In genomic region chr16:29694384-29695195, GRCh38 we compare ENCODE assay signal across 23 cellular contexts. TPM values are rescaled to one million over a fixed set of nuclear protein-coding genes. Genes with fewer than 3 reads are reported as not detected.
DNase-seq lines count a peak whose midpoint lies in the region; ATAC-seq, FAIRE-seq and TF ChIP-seq lines count a peak whose summit lies in the region.
"Had no signal": no experiment of that assay in that cellular context is flagged by ENCODE, and none has a peak within 500 bp of the region (broad histone marks: within the 10 kb centered on the region; RNA-seq: fewer than 3 reads in every experiment).

No MANE protein-coding gene starts in this region.

- TF ChIP-seq RAD21 in liver (IDR thresholded peaks at IDR 0.05): no peak

- H3K4me3 ChIP-seq in SJCRH30: peak overlapping the region; percentile 8; the same call in 1 of the 2 replicates
- H3K4me3 ChIP-seq in liver (ENCODE audit: low read depth in 1 of 3, low read length in 3 of 3): no peak overlapping the region
- H3K4me3 ChIP-seq in spleen: no peak overlapping the region
- no peak overlapping the region for H3K4me3 ChIP-seq in small intestine (ENCODE audit: low read depth in 1 of 2, low read length in 2 of 2)
- H3K4me3 ChIP-seq: suprapubic skin had no signal

- H3K9me3 ChIP-seq in SJCRH30 (replicated peaks) (no peaks in the 10 kb centered on the region), liver (ENCODE audit: control insufficient read depth in 4 of 4, low read length in 3 of 4) (no peaks in the 10 kb centered on the region), spleen (peaks cover 0 to 10% (median 0%) of the 10 kb centered on the region in 8 donors), small intestine (ENCODE audit: control insufficient read depth, low read depth) (no peaks in the 10 kb centered on the region)
- H3K9me3 ChIP-seq: suprapubic skin had no signal

- peaks cover 5% of the 10 kb centered on the region for H3K4me1 ChIP-seq in SJCRH30
- peaks cover 2 to 8% (median 5%) of the 10 kb centered on the region in 4 donors for H3K4me1 ChIP-seq in liver (ENCODE audit: control insufficient read depth in 4 of 4, insufficient read depth in 4 of 4, low read length in 3 of 4)
- H3K4me1 ChIP-seq in spleen: peaks cover 0 to 8% (median 6%) of the 10 kb centered on the region in 6 donors
- H3K4me1 ChIP-seq in small intestine (ENCODE audit: control insufficient read depth in 2 of 2, insufficient read depth in 1 of 2, low read depth in 1 of 2, low read length in 1 of 2): no peaks in the 10 kb centered on the region
- H3K4me1 ChIP-seq: suprapubic skin had no signal

- H3K27me3 Mint-ChIP-seq in activated CD8-positive, alpha-beta T cell treated with anti-CD3 and anti-CD28 coated beads for 36 hours: no peaks in the 10 kb centered on the region
- H3K27me3 Mint-ChIP-seq: central memory CD8-positive, alpha-beta T cell had no signal

- H3K36me3 Mint-ChIP-seq in activated CD8-positive, alpha-beta T cell treated with anti-CD3 and anti-CD28 coated beads for 36 hours (ENCODE audit: low read depth): no peaks in the 10 kb centered on the region

- H3K27ac ChIP-seq in SJCRH30 (peak overlapping the region; percentile 91), liver (ENCODE audit: low read depth in 1 of 2, low read length in 2 of 2) (peak overlapping the region; percentile 55 to 75), spleen (peak overlapping the region in 1 of 8 donors; percentile 10), small intestine (ENCODE audit: low read depth in 1 of 2, low read length in 1 of 2) (no peak overlapping the region)
- H3K27ac ChIP-seq: suprapubic skin, WERI-Rb-1 had no signal

- H3K4me3 Mint-ChIP-seq in activated CD8-positive, alpha-beta T cell treated with anti-CD3 and anti-CD28 coated beads for 36 hours: no peak overlapping the region
- H3K4me3 Mint-ChIP-seq: central memory CD8-positive, alpha-beta T cell; HFFc6 had no signal

- POLR2A ChIA-PET in activated CD8-positive, alpha-beta T cell treated with anti-CD3 and anti-CD28 coated beads for 36 hours (lab: Charles Lee): interaction anchor here (0.7 kb wide), 1 partner anchor 102 kb away, joined by 4 read pairs; no protein-coding TSS in a partner anchor

- H3K27me3 ChIP-seq in SJCRH30 (no peaks in the 10 kb centered on the region), liver (ENCODE audit: control insufficient read depth in 4 of 4, insufficient read depth in 4 of 4, low read length in 3 of 4) (no peaks in the 10 kb centered on the region), spleen (replicated peaks in 1 of 7) (no peaks in the 10 kb centered on the region), small intestine (ENCODE audit: control insufficient read depth in 2 of 2, insufficient read depth in 2 of 2, low read length in 2 of 2) (no peaks in the 10 kb centered on the region)
- H3K27me3 ChIP-seq: suprapubic skin had no signal

- 60% methylated on average over 41 of the region's 41 CpGs for WGBS in liver
- WGBS in spleen, 5 donors: 73 to 89% (median 82%) methylated on average over 18 to 41 of the region's 41 CpGs
- WGBS in small intestine, 3 donors: 83 to 92% (median 87%) methylated on average over 23 to 41 of the region's 41 CpGs

- DNase-seq in GM13977 (ENCODE audit: low spot score) (peak; percentile 15), SJCRH30 (peak; percentile 97 to 98), spleen (peak; percentile 60), small intestine (no peak), RKO (ENCODE audit: low spot score) (no peak)
- DNase-seq in activated CD8-positive, alpha-beta T cell treated with anti-CD3 and anti-CD28 coated beads for 36 hours: no peak
- DNase-seq: DMS53; HFFc6; MV-4-11; NCI-H2107; NCI-H774; stimulated activated CD4-positive, alpha-beta T cell treated with anti-CD3 and anti-CD28 coated beads, Interleukin-1b, Interleukin-23, amount 100 ng/mL, for 48 hours; T-helper 1 cell; WERI-Rb-1 had no signal

- TF ChIP-seq CTCF in GM13977 (IDR thresholded peaks at IDR 0.05; ENCODE audit: extremely low read depth, insufficient read depth, missing control alignments): no peak
- TF ChIP-seq CTCF in liver (IDR thresholded peaks at IDR 0.05; ENCODE audit: low read depth, low read length, missing input control): no peak
- no peak for TF ChIP-seq CTCF in spleen (IDR thresholded peaks at IDR 0.05 in 8 of 11, conservative IDR thresholded peaks at IDR 0.05 in 3 of 11)
- no peak for TF ChIP-seq CTCF in activated CD8-positive, alpha-beta T cell treated with anti-CD3 and anti-CD28 coated beads for 36 hours (IDR thresholded peaks at IDR 0.05)

- no peaks in the 10 kb centered on the region for H3K9me3 Mint-ChIP-seq in activated CD8-positive, alpha-beta T cell treated with anti-CD3 and anti-CD28 coated beads for 36 hours
- H3K9me3 Mint-ChIP-seq: activated T-helper 2 cell treated with anti-CD3 and anti-CD28 coated beads, Interferon-gamma antibody, Interleukin-2, Interleukin-4, amounts not matched to agents 10 μg/mL and 5 μg/mL and 100 μg/mL, durations not matched to agents 14 hours and 24 hours and 36 hours; central memory CD8-positive, alpha-beta T cell had no signal

- in situ Hi-C loops in GM13977 (cut with MboI; ENCODE audit: low pct_unique_long_range_greater_than_20kb, low sequenced_read_pairs, unreplicated experiment): no loop called here

- H3K27ac Mint-ChIP-seq in activated CD8-positive, alpha-beta T cell treated with anti-CD3 and anti-CD28 coated beads for 36 hours: no peak overlapping the region
- H3K27ac Mint-ChIP-seq: activated T-helper 2 cell treated with anti-CD3 and anti-CD28 coated beads, Interferon-gamma antibody, Interleukin-2, Interleukin-4, amounts not matched to agents 10 μg/mL and 5 μg/mL and 100 μg/mL, durations not matched to agents 14 hours and 24 hours and 36 hours; HFFc6 had no signal

- no peak for FAIRE-seq in small intestine (lab: Jason Lieb, UNC)
- FAIRE-seq: endometrium, GM19239 had no signal

- no peak overlapping the region for H3K9ac ChIP-seq in liver (ENCODE audit: low read depth in 1 of 2, low read length in 2 of 2)

- CTCF ChIA-PET in activated CD8-positive, alpha-beta T cell treated with anti-CD3 and anti-CD28 coated beads for 36 hours (lab: Charles Lee): interaction anchor here (0.7 kb wide), 1 partner anchor 15 kb away, joined by 3 read pairs; no protein-coding TSS in a partner anchor

- no peak for TF ChIP-seq POLR2A in spleen (IDR thresholded peaks at IDR 0.05)

- no peak for ATAC-seq in activated CD8-positive, alpha-beta T cell treated with anti-CD3 and anti-CD28 coated beads for 36 hours

- intact Hi-C loops in spleen (cut with DNase I; ENCODE audit: low total_unique reads): loop anchor here (5.0 kb wide), 1 partner anchor 313 kb away; no protein-coding TSS in a partner anchor
- intact Hi-C loops in activated CD8-positive, alpha-beta T cell treated with anti-CD3 and anti-CD28 coated beads for 36 hours (cut with micrococcal nuclease): no loop called here

- H3K36me3 ChIP-seq in SJCRH30 (peaks cover 6% of the 10 kb centered on the region), liver (ENCODE audit: control insufficient read depth in 4 of 4, insufficient read depth in 3 of 4, low read depth in 1 of 4, low read length in 3 of 4) (peaks cover 0 to 2% (median under 1%) of the 10 kb centered on the region in 4 donors), spleen (no peaks in the 10 kb centered on the region), small intestine (ENCODE audit: control insufficient read depth in 2 of 2, insufficient read depth in 2 of 2, low read length in 2 of 2) (no peaks in the 10 kb centered on the region)
- H3K36me3 ChIP-seq: suprapubic skin had no signal

- H3K4me1 Mint-ChIP-seq in activated CD8-positive, alpha-beta T cell treated with anti-CD3 and anti-CD28 coated beads for 36 hours (ENCODE audit: low read depth): peaks cover 2% of the 10 kb centered on the region

RNA-seq across cellular contexts. Expression of gene QPRT, which starts 15.6 kb away (rescaled TPM):
- 51.0 and 51.9 TPM in 2 replicates for total RNA-seq in SJCRH30 (2014; rRNA removed; shearing (Covaris generic))
- 10 to 100 TPM; 79.4 to 81.7 TPM for total RNA-seq in liver
- polyA plus RNA-seq in liver: 100 to 1,000 TPM; 119 to 143 TPM
- 10 to 100 TPM in 6 of 7 donors, 1 to 10 TPM in 1; 8.8 to 37.2 (median 21.7) TPM for total RNA-seq in spleen
- 1 to 10 TPM; 3.3 to 8.0 (median 7.5) TPM for polyA plus RNA-seq in spleen
- 10 to 100 TPM; 30.2 to 32.4 (median 31.6) TPM for polyA plus RNA-seq in small intestine
- total RNA-seq in activated CD8-positive, alpha-beta T cell treated with anti-CD3 and anti-CD28 coated beads for 36 hours: 10 to 100 TPM in 1 of 2 experiments, 1 to 10 TPM in 1; 9.3 to 11.7 TPM

RNA-seq across cellular contexts. Expression of gene SPN, which starts 31.5 kb away (rescaled TPM):
- 0.96 and 2.1 TPM in 2 replicates for total RNA-seq in SJCRH30 (2014; rRNA removed; shearing (Covaris generic))
- 10 to 100 TPM in 1 of 2 donors, under 1 TPM in 1; 0.92 to 31.2 TPM for total RNA-seq in liver
- polyA plus RNA-seq in liver: under 1 TPM; 0.85 to 0.90 TPM
- 10 to 100 TPM; 21.6 to 46.4 (median 28.7) TPM for total RNA-seq in spleen
- polyA plus RNA-seq in spleen: 1 to 10 TPM; 3.9 to 9.1 (median 7.3) TPM
- polyA plus RNA-seq in small intestine: 1 to 10 TPM; 1.1 to 1.6 (median 1.3) TPM
- total RNA-seq in activated CD8-positive, alpha-beta T cell treated with anti-CD3 and anti-CD28 coated beads for 36 hours: 100 to 1,000 TPM; 110 to 119 TPM
- total RNA-seq: glomerular endothelial cell had no signal

RNA-seq across cellular contexts. Expression of gene C16orf54, which starts 51.2 kb away (rescaled TPM):
- total RNA-seq in SJCRH30 (2014; rRNA removed; shearing (Covaris generic)): not detected in 2 replicates
- total RNA-seq in liver (1 to 10 TPM; 1.3 to 2.4 TPM), spleen (10 to 100 TPM; 34.5 to 46.0 (median 40.5) TPM)
- polyA plus RNA-seq in liver (under 1 TPM; 0.38 to 0.42 TPM), spleen (10 to 100 TPM; 15.6 to 21.0 (median 16.6) TPM), small intestine (1 to 10 TPM in 1 of 3 donors, under 1 TPM in 2; 0.22 to 1.4 (median 0.95) TPM)
- total RNA-seq in activated CD8-positive, alpha-beta T cell treated with anti-CD3 and anti-CD28 coated beads for 36 hours: 10 to 100 TPM; 22.2 to 22.4 TPM
- total RNA-seq: glomerular endothelial cell, HFFc6, renal cortical epithelial cell had no signal
- polyA plus RNA-seq: neural cell had no signal

Comparison
In these comparisons a context has a peak if more than half of its experiments do, and no peak if none do; other contexts are left out.
1. DNase-seq: peak in GM13977 (single experiment), SJCRH30 (2 of 2) and spleen (single experiment); none in small intestine (single experiment), RKO (single experiment) and activated CD8-positive, alpha-beta T cell treated with anti-CD3 and anti-CD28 coated beads for 36 hours (single experiment).
2. H3K27ac ChIP-seq: peak in SJCRH30 (single experiment) and liver (2 of 2); none in small intestine (0 of 2).
3. RNA of gene C16orf54, which starts 51.2 kb away (total RNA-seq): 34.5 to 46.0 TPM in spleen and 22.2 to 22.4 TPM in activated CD8-positive, alpha-beta T cell treated with anti-CD3 and anti-CD28 coated beads for 36 hours; 1.3 to 2.4 TPM in liver and not detected in SJCRH30; every median in the first group is over 4 times any median in the second.